In genomic region chr1:234707641-234708040, GRCh38 we compare ENCODE assay signal across 1 cellular context.
TF ChIP-seq lines count a peak whose summit lies in the region.

No MANE protein-coding gene starts in this region.

TF ChIP-seq in WTC11, 78 proteins besides CTCF, POLR2A, EP300 and RAD21 (continued from another document):
- TF ChIP-seq, protein P1, sequence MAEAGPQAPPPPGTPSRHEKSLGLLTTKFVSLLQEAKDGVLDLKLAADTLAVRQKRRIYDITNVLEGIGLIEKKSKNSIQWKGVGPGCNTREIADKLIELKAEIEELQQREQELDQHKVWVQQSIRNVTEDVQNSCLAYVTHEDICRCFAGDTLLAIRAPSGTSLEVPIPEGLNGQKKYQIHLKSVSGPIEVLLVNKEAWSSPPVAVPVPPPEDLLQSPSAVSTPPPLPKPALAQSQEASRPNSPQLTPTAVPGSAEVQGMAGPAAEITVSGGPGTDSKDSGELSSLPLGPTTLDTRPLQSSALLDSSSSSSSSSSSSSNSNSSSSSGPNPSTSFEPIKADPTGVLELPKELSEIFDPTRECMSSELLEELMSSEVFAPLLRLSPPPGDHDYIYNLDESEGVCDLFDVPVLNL (CRISPR knock-in tag; IDR thresholded peaks at IDR 0.05; ENCODE audit: borderline replicate concordance, low read depth), result no peak
- TF ChIP-seq CREM (CRISPR knock-in tag; IDR thresholded peaks at IDR 0.05) (no peak), NFATC4 (CRISPR knock-in tag; IDR thresholded peaks at IDR 0.05) (no peak), ELF4 (CRISPR knock-in tag; IDR thresholded peaks at IDR 0.05; ENCODE audit: low read depth) (no peak)
- TF ChIP-seq, protein P2, sequence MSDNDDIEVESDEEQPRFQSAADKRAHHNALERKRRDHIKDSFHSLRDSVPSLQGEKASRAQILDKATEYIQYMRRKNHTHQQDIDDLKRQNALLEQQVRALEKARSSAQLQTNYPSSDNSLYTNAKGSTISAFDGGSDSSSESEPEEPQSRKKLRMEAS (CRISPR knock-in tag; IDR thresholded peaks at IDR 0.05), result no peak
